ENCODE assay signal across 19 cellular contexts in genomic region chr4:132866616-132867015, GRCh38.
"Had no signal": no experiment of that assay in that cellular context is flagged by ENCODE, and none has a peak within 500 bp of the region (broad histone marks: within the 10 kb centered on the region; RNA-seq: fewer than 3 reads in every experiment).

No MANE protein-coding gene starts in this region.

- H3K9me3 Mint-ChIP-seq: stimulated activated naive CD8-positive, alpha-beta T cell treated with anti-CD3 and anti-CD28 coated beads, Interleukin-15, amount 100 ng/mL, for 72 hours had no signal

- H3K36me3 Mint-ChIP-seq: naive B cell; stimulated activated naive B cell treated with anti-CD40 and anti-IgM and Interleukin-4, amounts not matched to agents 10 μg/mL and 1 μg/mL and 100 μg/mL, for 72 hours had no signal

- H3K36me3 ChIP-seq: left ventricle myocardium inferior, lower lobe of right lung, right atrium auricular region, sigmoid colon, transverse colon had no signal

- DNase-seq: effector CD4-positive, alpha-beta T cell; foreskin melanocyte; left cardiac atrium; left ventricle myocardium inferior; lower lobe of right lung; mesenchymal stem cell; naive B cell; sigmoid colon; stimulated activated CD4-positive, alpha-beta T cell treated with anti-CD3 and anti-CD28 coated beads, Interleukin-2, amount 100 ng/mL, for 24 hours; stimulated activated CD4-positive, alpha-beta T cell treated with anti-CD3 and anti-CD28 coated beads, Interleukin-4, amount 100 ng/mL, for 4 hours; stimulated activated naive B cell treated with anti-CD40 and anti-IgM and Interleukin-4, amounts not matched to agents 10 μg/mL and 1 μg/mL and 100 μg/mL, for 72 hours; stimulated activated naive CD8-positive, alpha-beta T cell treated with anti-CD3 and anti-CD28 coated beads, Interleukin-15, amount 100 ng/mL, for 72 hours; testis; transverse colon had no signal

- H2AFZ ChIP-seq: parathyroid adenoma had no signal

- H3K9ac ChIP-seq: parathyroid adenoma had no signal

- H3K4me1 ChIP-seq: left ventricle myocardium inferior, lower lobe of right lung, parathyroid adenoma, right atrium auricular region, sigmoid colon, testis, transverse colon had no signal

- H3K9me3 ChIP-seq: lower lobe of right lung, right atrium auricular region, sigmoid colon, testis, transverse colon had no signal

- H3K4me3 ChIP-seq: coronary artery, left ventricle myocardium inferior, lower lobe of right lung, right atrium auricular region, sigmoid colon, skin epidermis, testis, transverse colon had no signal

- H3K79me2 ChIP-seq: parathyroid adenoma had no signal

- H3K4me3 Mint-ChIP-seq: naive B cell; nephron; stimulated activated naive B cell treated with anti-CD40 and anti-IgM and Interleukin-4, amounts not matched to agents 10 μg/mL and 1 μg/mL and 100 μg/mL, for 72 hours; stimulated activated naive CD8-positive, alpha-beta T cell treated with anti-CD3 and anti-CD28 coated beads, Interleukin-15, amount 100 ng/mL, for 72 hours had no signal

- H3K27ac Mint-ChIP-seq: naive B cell; nephron; stimulated activated naive B cell treated with anti-CD40 and anti-IgM and Interleukin-4, amounts not matched to agents 10 μg/mL and 1 μg/mL and 100 μg/mL, for 72 hours; stimulated activated naive CD8-positive, alpha-beta T cell treated with anti-CD3 and anti-CD28 coated beads, Interleukin-15, amount 100 ng/mL, for 72 hours had no signal

- H3K27me3 ChIP-seq: right atrium auricular region, sigmoid colon, testis, transverse colon had no signal

- H3K4me1 Mint-ChIP-seq: naive B cell; nephron; stimulated activated naive B cell treated with anti-CD40 and anti-IgM and Interleukin-4, amounts not matched to agents 10 μg/mL and 1 μg/mL and 100 μg/mL, for 72 hours; stimulated activated naive CD8-positive, alpha-beta T cell treated with anti-CD3 and anti-CD28 coated beads, Interleukin-15, amount 100 ng/mL, for 72 hours had no signal

- H3K27ac ChIP-seq: coronary artery, left ventricle myocardium inferior, lower lobe of right lung, parathyroid adenoma, right atrium auricular region, sigmoid colon, skin epidermis, testis, transverse colon had no signal

- H3K27me3 Mint-ChIP-seq: naive B cell; stimulated activated naive B cell treated with anti-CD40 and anti-IgM and Interleukin-4, amounts not matched to agents 10 μg/mL and 1 μg/mL and 100 μg/mL, for 72 hours; stimulated activated naive CD8-positive, alpha-beta T cell treated with anti-CD3 and anti-CD28 coated beads, Interleukin-15, amount 100 ng/mL, for 72 hours had no signal

- ATAC-seq: left cardiac atrium; lower lobe of right lung; stimulated activated naive CD8-positive, alpha-beta T cell treated with anti-CD3 and anti-CD28 coated beads, Interleukin-15, amount 100 ng/mL, for 72 hours had no signal
